In genomic region chr6:19465760-19466159, GRCh38 we compare ENCODE assay signal across 11 cellular contexts.
A peak's percentile ranks its signal among the peaks of the same experiment; 100 is the strongest.
DNase-seq lines count a peak whose midpoint lies in the region; ATAC-seq and TF ChIP-seq lines count a peak whose summit lies in the region.
"Had no signal": no experiment of that assay in that cellular context is flagged by ENCODE, and none has a peak within 500 bp of the region (broad histone marks: within the 10 kb centered on the region; RNA-seq: fewer than 3 reads in every experiment).

No MANE protein-coding gene starts in this region.

- no peak overlapping the region for H3K4me2 ChIP-seq in mesenchymal stem cell (ENCODE audit: low read length, poor library complexity, severe bottlenecking)

- no peaks in the 10 kb centered on the region for H3K36me3 ChIP-seq in brain microvascular endothelial cell (replicated peaks)
- no peaks in the 10 kb centered on the region for H3K36me3 ChIP-seq in mesenchymal stem cell (ENCODE audit: control insufficient read depth in 1 of 2, insufficient read depth in 2 of 2, low read depth in 1 of 2, low read length in 2 of 2)

- no peak overlapping the region for H3K14ac ChIP-seq in mesenchymal stem cell (ENCODE audit: low read length in 2 of 2)

- H3K4me1 Mint-ChIP-seq in HFFc6 (ENCODE audit: low read depth): peaks cover 12% of the 10 kb centered on the region
- no peaks in the 10 kb centered on the region for H3K4me1 Mint-ChIP-seq in stimulated activated naive CD8-positive, alpha-beta T cell treated with anti-CD3 and anti-CD28 coated beads, Interleukin-15, amount 100 ng/mL, for 72 hours
- H3K4me1 Mint-ChIP-seq: T-helper 17 cell had no signal

- TF ChIP-seq CTCF in HFFc6 (IDR thresholded peaks at IDR 0.05): no peak
- no peak for TF ChIP-seq CTCF in brain microvascular endothelial cell (IDR thresholded peaks at IDR 0.05; ENCODE audit: low read depth, low read length, missing control alignments)

- H2BK15ac ChIP-seq in mesenchymal stem cell (ENCODE audit: low read depth, poor library complexity, severe bottlenecking): no peak overlapping the region

- no peak overlapping the region for H4K91ac ChIP-seq in mesenchymal stem cell (ENCODE audit: low read length)

- H3K23ac ChIP-seq in mesenchymal stem cell (ENCODE audit: low read length in 2 of 2): no peak overlapping the region

- no peak overlapping the region for H2BK5ac ChIP-seq in mesenchymal stem cell (ENCODE audit: low read depth, low read length, poor library complexity, severe bottlenecking)

- H3K27me3 Mint-ChIP-seq in HFFc6 (ENCODE audit: insufficient read depth): peaks cover 20% of the 10 kb centered on the region
- H3K27me3 Mint-ChIP-seq in stimulated activated naive CD8-positive, alpha-beta T cell treated with anti-CD3 and anti-CD28 coated beads, Interleukin-15, amount 100 ng/mL, for 72 hours: no peaks in the 10 kb centered on the region
- H3K27me3 Mint-ChIP-seq: T-helper 17 cell had no signal

- H3K4me3 ChIP-seq in brain microvascular endothelial cell (ENCODE audit: low read depth, low read length) (no peak overlapping the region), mesenchymal stem cell (ENCODE audit: insufficient read depth in 1 of 2, low read depth in 1 of 2, low read length in 2 of 2) (no peak overlapping the region)

- H3K4ac ChIP-seq in mesenchymal stem cell (ENCODE audit: low read depth in 1 of 2, low read length in 2 of 2): no peak overlapping the region

- no peaks in the 10 kb centered on the region for H3K79me1 ChIP-seq in mesenchymal stem cell (replicated peaks; ENCODE audit: low read length, poor library complexity, severe bottlenecking)

- H3K18ac ChIP-seq in mesenchymal stem cell (ENCODE audit: low read depth in 1 of 2, low read length in 2 of 2): no peak overlapping the region

- H3K9ac ChIP-seq in mesenchymal stem cell (ENCODE audit: low read length): no peak overlapping the region

- no peaks in the 10 kb centered on the region for H3K4me1 ChIP-seq in mesenchymal stem cell (ENCODE audit: control insufficient read depth, insufficient read depth, low read depth, low read length)

- peak; percentile 61 for DNase-seq in AG08395 (ENCODE audit: low spot score)
- DNase-seq in HFFc6: peak; percentile 65
- DNase-seq in brain microvascular endothelial cell: peak; percentile 37
- DNase-seq in mesenchymal stem cell: peak; percentile 34
- DNase-seq in stimulated activated naive CD8-positive, alpha-beta T cell treated with anti-CD3 and anti-CD28 coated beads, Interleukin-15, amount 100 ng/mL, for 72 hours: no peak
- no peak for DNase-seq in NCI-H748 treated with DMSO at 0.1 percent for 48 hours (lab: John Stamatoyannopoulos, UW)
- DNase-seq: activated CD8-positive, alpha-beta memory T cell treated with anti-CD3 and anti-CD28 coated beads, Interleukin-2, amount 50 U/mL, for 48 hours; NCI-H1930; T-helper 17 cell had no signal

- H3K9me3 Mint-ChIP-seq in HFFc6: no peaks in the 10 kb centered on the region
- no peaks in the 10 kb centered on the region for H3K9me3 Mint-ChIP-seq in stimulated activated naive CD8-positive, alpha-beta T cell treated with anti-CD3 and anti-CD28 coated beads, Interleukin-15, amount 100 ng/mL, for 72 hours

- ATAC-seq in GM21528 (IDR thresholded peaks at IDR 0.05; ENCODE audit: low FRiP score, unreplicated experiment) (no peak), HG02981 (IDR thresholded peaks at IDR 0.05; ENCODE audit: unreplicated experiment) (no peak)
- no peak for ATAC-seq in stimulated activated naive CD8-positive, alpha-beta T cell treated with anti-CD3 and anti-CD28 coated beads, Interleukin-15, amount 100 ng/mL, for 72 hours
- ATAC-seq: T-helper 17 cell had no signal

- H3K9me3 ChIP-seq in mesenchymal stem cell (ENCODE audit: control insufficient read depth, low read length): no peaks in the 10 kb centered on the region

- no peak overlapping the region for H3K4me3 Mint-ChIP-seq in HFFc6
- no peak overlapping the region for H3K4me3 Mint-ChIP-seq in stimulated activated naive CD8-positive, alpha-beta T cell treated with anti-CD3 and anti-CD28 coated beads, Interleukin-15, amount 100 ng/mL, for 72 hours
- H3K4me3 Mint-ChIP-seq: T-helper 17 cell had no signal

- no peaks in the 10 kb centered on the region for H3K27me3 ChIP-seq in brain microvascular endothelial cell (replicated peaks)
- H3K27me3 ChIP-seq in mesenchymal stem cell (ENCODE audit: control insufficient read depth in 1 of 2, insufficient read depth in 1 of 2, low read length in 2 of 2): no peaks in the 10 kb centered on the region

- in situ Hi-C loops in brain microvascular endothelial cell (cut with HindIII; ENCODE audit: low pct_ligation_motif_present, low sequenced_read_pairs): no loop called here

- H3K36me3 Mint-ChIP-seq in HFFc6 (ENCODE audit: low read depth): no peaks in the 10 kb centered on the region

- H2BK120ac ChIP-seq in mesenchymal stem cell (ENCODE audit: low read depth, low read length): no peak overlapping the region

- WGBS in mesenchymal stem cell: 20% methylated on average over 1 of the region's 3 CpGs

- no peak overlapping the region for H2BK12ac ChIP-seq in mesenchymal stem cell (ENCODE audit: low read length in 2 of 2)

- no peak overlapping the region for H2AK5ac ChIP-seq in mesenchymal stem cell (ENCODE audit: low read length, severe bottlenecking)

- no peak overlapping the region for H3K27ac Mint-ChIP-seq in HFFc6
- no peak overlapping the region for H3K27ac Mint-ChIP-seq in stimulated activated naive CD8-positive, alpha-beta T cell treated with anti-CD3 and anti-CD28 coated beads, Interleukin-15, amount 100 ng/mL, for 72 hours
- H3K27ac Mint-ChIP-seq: T-helper 17 cell had no signal

- no peak overlapping the region for H2AFZ ChIP-seq in mesenchymal stem cell (ENCODE audit: low read depth, low read length)

- H4K8ac ChIP-seq in mesenchymal stem cell (ENCODE audit: low read length): no peak overlapping the region

- H3K27ac ChIP-seq in brain microvascular endothelial cell: peak overlapping the region; percentile 60
- no peak overlapping the region for H3K27ac ChIP-seq in mesenchymal stem cell (ENCODE audit: low read length, poor library complexity, severe bottlenecking)

Comparison
In these comparisons a context has a peak if more than half of its experiments do, and no peak if none do; other contexts are left out.
1. DNase-seq: peak in AG08395 (single experiment), HFFc6 (single experiment), brain microvascular endothelial cell (single experiment) and mesenchymal stem cell (single experiment); none in stimulated activated naive CD8-positive, alpha-beta T cell treated with anti-CD3 and anti-CD28 coated beads, Interleukin-15, amount 100 ng/mL, for 72 hours (0 of 2) and NCI-H748 treated with DMSO at 0.1 percent for 48 hours (single experiment).